ENCODE assay signal across 1 cellular context in the genomic region with DNA sequence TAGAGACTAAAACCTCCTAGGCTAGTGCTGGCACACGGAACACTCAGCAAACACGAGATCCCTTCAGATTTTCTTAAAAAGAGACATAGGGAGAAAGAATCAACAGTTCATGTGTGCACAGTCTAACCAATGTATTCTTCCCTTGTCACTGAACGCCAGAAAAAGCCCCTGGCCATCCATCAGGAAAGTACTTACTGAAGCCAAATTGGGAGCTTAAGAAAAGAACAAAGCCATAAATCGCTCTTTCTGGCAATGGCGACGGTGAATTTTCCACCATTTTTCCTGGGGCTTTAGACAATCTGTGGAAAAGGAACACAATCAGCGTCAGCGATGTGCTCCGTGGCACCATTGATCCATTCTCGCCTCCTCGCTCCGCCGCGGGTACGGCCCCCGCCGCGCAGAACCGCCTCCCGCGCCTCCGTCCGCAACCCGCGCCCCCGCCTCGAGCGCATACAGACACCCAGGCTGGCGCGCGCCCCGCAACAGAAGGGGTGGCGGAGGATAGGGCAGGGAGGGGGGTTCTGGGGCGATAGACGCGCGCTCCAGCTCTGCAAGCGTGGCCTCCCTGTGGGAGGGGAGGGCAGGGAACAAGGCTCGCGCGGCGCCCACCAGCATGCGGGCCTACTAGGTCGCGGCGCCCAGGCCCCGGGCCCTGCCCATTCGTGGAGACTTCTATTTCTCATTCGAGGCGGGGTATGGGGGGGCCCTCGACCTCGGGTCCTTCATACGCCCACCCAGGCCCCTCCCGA.
TF ChIP-seq lines count a peak whose summit lies in the region.

No MANE protein-coding gene starts in this region.

TF ChIP-seq in K562, 482 proteins besides CTCF, POLR2A, EP300 and RAD21 (continued from another document):
- TF ChIP-seq NUFIP1 (IDR thresholded peaks at IDR 0.05; ENCODE audit: partially characterized antibody) (no peak), ZFX (CRISPR knock-in tag; IDR thresholded peaks at IDR 0.05) (peak; percentile 98), TAF1 (IDR thresholded peaks at IDR 0.05; ENCODE audit: control insufficient read depth, extremely low read depth, insufficient read depth, low read length, severe bottlenecking) (no peak), PTBP1 (IDR thresholded peaks at IDR 0.05; ENCODE audit: low read depth, low read length) (no peak), FOXJ2 (tag; IDR thresholded peaks at IDR 0.05) (no peak), SREBF1 (IDR thresholded peaks at IDR 0.05; ENCODE audit: borderline replicate concordance, low read depth, low read length) (no peak), KDM1A (IDR thresholded peaks at IDR 0.05) (no peak), ELF2 (CRISPR knock-in tag; IDR thresholded peaks at IDR 0.05) (no peak)
- TF ChIP-seq, protein P1, sequence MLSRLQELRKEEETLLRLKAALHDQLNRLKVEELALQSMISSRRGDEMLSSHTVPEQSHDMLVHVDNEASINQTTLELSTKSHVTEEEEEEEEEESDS (CRISPR knock-in tag; IDR thresholded peaks at IDR 0.05), result no peak
- TF ChIP-seq, protein P2, sequence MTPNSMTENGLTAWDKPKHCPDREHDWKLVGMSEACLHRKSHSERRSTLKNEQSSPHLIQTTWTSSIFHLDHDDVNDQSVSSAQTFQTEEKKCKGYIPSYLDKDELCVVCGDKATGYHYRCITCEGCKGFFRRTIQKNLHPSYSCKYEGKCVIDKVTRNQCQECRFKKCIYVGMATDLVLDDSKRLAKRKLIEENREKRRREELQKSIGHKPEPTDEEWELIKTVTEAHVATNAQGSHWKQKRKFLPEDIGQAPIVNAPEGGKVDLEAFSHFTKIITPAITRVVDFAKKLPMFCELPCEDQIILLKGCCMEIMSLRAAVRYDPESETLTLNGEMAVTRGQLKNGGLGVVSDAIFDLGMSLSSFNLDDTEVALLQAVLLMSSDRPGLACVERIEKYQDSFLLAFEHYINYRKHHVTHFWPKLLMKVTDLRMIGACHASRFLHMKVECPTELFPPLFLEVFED (CRISPR knock-in tag; conservative IDR thresholded peaks at IDR 0.05), result 0 out of 2 replicates have a peak, but pooled peaks have one; percentile 62
